Comparison of ENCODE assay signal across 8 cellular contexts in the genomic region with DNA sequence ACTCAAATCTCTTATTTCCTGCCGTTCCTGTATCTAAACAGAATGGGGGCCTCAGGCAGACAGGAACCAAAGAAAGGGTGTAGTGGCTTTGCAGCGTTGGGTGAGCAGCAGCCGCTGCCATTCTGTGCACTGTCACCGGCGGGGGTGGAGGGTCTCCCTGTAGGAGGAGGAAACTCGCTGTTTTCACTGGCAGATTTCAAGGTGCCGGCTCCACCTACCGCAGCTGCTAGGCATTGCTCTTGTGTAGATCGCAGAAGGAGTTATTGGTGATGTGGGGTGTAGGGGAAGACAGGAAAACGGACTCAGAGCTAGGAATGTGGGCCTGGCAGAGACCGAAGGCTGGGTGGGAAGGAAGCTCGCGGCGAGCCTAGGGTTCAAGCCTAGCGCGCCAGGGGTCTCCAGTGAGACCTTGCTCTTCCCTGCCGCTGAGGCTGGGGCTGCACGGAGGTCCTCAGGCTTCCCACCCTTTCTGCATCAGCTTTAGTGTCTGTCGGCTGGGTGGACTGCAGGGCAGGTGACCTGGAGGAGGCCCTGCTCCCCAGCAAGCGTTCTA. TPM values are rescaled to one million over a fixed set of nuclear protein-coding genes. Genes with fewer than 3 reads are reported as not detected.
DNase-seq lines count a peak whose midpoint lies in the region; ATAC-seq and FAIRE-seq lines count a peak whose summit lies in the region.

No MANE protein-coding gene starts in this region.

- H3K4me3 Mint-ChIP-seq in naive thymus-derived CD4-positive, alpha-beta T cell, result peak overlapping the region; percentile 64 to 90 (median 78)

- H3K27me3 ChIP-seq in naive thymus-derived CD4-positive, alpha-beta T cell (ENCODE audit: control insufficient read depth in 2 of 2, insufficient read depth in 2 of 2, low read length in 2 of 2), result no peaks in the 10 kb centered on the region

- H3K9me3 Mint-ChIP-seq in naive thymus-derived CD4-positive, alpha-beta T cell, result no peaks in the 10 kb centered on the region

- no peaks in the 10 kb centered on the region for H3K36me3 Mint-ChIP-seq in naive thymus-derived CD4-positive, alpha-beta T cell

- peak overlapping the region in 8 of 9 donors; percentile 33 to 90 (median 74) for H3K27ac Mint-ChIP-seq in naive thymus-derived CD4-positive, alpha-beta T cell

- CTCF ChIA-PET in naive thymus-derived CD4-positive, alpha-beta T cell (lab: Charles Lee), result interaction anchor here (0.7 kb wide), 2 partner anchors 416 to 468 kb away, joined by 3 to 7 read pairs; no protein-coding TSS in a partner anchor

- H3K36me3 ChIP-seq in naive thymus-derived CD4-positive, alpha-beta T cell (ENCODE audit: control insufficient read depth in 2 of 3, insufficient read depth in 3 of 3, low read length in 3 of 3), result no peaks in the 10 kb centered on the region

- H3K27me3 Mint-ChIP-seq in naive thymus-derived CD4-positive, alpha-beta T cell, result peaks cover 0 to 26% (median 0%) of the 10 kb centered on the region in 5 donors

- H3K4me3 ChIP-seq in naive thymus-derived CD4-positive, alpha-beta T cell (ENCODE audit: low read length), result peak overlapping the region; percentile 36

- H3K27ac ChIP-seq in naive thymus-derived CD4-positive, alpha-beta T cell (ENCODE audit: low read depth, low read length), result peak overlapping the region; percentile 23

- ATAC-seq in naive thymus-derived CD4-positive, alpha-beta T cell, result peak; percentile 97
- ATAC-seq in GM18870 (IDR thresholded peaks at IDR 0.05; ENCODE audit: unreplicated experiment), result no peak

- H3K9me3 ChIP-seq in naive thymus-derived CD4-positive, alpha-beta T cell (ENCODE audit: control insufficient read depth in 2 of 3, low read length in 3 of 3), result no peaks in the 10 kb centered on the region

- H3K4me1 ChIP-seq in naive thymus-derived CD4-positive, alpha-beta T cell (ENCODE audit: control insufficient read depth in 2 of 2, insufficient read depth in 2 of 2, low read length in 2 of 2), result no peaks in the 10 kb centered on the region

- POLR2A ChIA-PET in naive thymus-derived CD4-positive, alpha-beta T cell (lab: Charles Lee), result interaction anchor here (0.5 kb wide), 1 partner anchor 183 kb away, joined by 4 read pairs; no protein-coding TSS in a partner anchor

- intact Hi-C loops in naive thymus-derived CD4-positive, alpha-beta T cell (cut with micrococcal nuclease), result loop anchor here in 1 of 2 donors (2.0 to 10.0 kb wide), 3 partner anchors 20 to 350 kb away; partner anchors contain the start of genes ATP5PO, GART, ITSN1 and SON

- FAIRE-seq in HTR-8/SVneo (lab: Jason Lieb, UNC), result peak; percentile 93

- DNase-seq in COLO668 (lab: John Stamatoyannopoulos, UW; ENCODE audit: unreplicated experiment) (peak; percentile 80), HTR-8/SVneo (ENCODE audit: insufficient read length, low spot score) (peak; percentile 94), OCI-M1 (lab: John Stamatoyannopoulos, UW) (peak; percentile 94), fibroblast of gingiva (ENCODE audit: low read depth) (peak; percentile 81)
- peak; percentile 63 for DNase-seq in activated T-cell treated with anti-CD3 and anti-CD28 coated beads, Interleukin-2, amount 50 U/mL, for 1 hour
- DNase-seq in naive thymus-derived CD4-positive, alpha-beta T cell, result peak; percentile 23 to 74 (median 67)
- DNase-seq in stimulated activated CD8-positive, alpha-beta memory T cell treated with anti-CD3 and anti-CD28 coated beads, Interleukin-7, amount 100 ng/mL, for 24 hours (ENCODE audit: low read depth), result peak; percentile 48

- peaks cover 8 to 16% (median 15%) of the 10 kb centered on the region in 7 donors for H3K4me1 Mint-ChIP-seq in naive thymus-derived CD4-positive, alpha-beta T cell

RNA-seq across cellular contexts. Expression of gene ATP5PO, which starts 20.8 kb away (rescaled TPM):
- total RNA-seq in naive thymus-derived CD4-positive, alpha-beta T cell, result 100 to 1,000 TPM; 123 to 185 (median 157) TPM
- polyA plus RNA-seq in naive thymus-derived CD4-positive, alpha-beta T cell, result 100 to 1,000 TPM; 366 to 449 TPM
